Comparison of ENCODE assay signal across 9 cellular contexts in the genomic region with DNA sequence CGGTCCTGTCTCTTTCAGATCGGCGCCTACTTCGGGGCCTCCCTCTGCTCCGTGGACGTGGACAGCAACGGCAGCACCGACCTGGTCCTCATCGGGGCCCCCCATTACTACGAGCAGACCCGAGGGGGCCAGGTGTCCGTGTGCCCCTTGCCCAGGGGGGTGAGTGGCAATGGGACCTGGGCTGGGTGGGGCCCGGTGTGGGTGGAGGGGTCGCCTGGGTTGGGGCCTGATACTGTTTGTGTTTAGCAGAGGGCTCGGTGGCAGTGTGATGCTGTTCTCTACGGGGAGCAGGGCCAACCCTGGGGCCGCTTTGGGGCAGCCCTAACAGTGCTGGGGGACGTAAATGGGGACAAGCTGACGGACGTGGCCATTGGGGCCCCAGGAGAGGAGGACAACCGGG. TPM values are rescaled to one million over a fixed set of nuclear protein-coding genes. Genes with fewer than 3 reads are reported as not detected.
"Had no signal": no experiment of that assay in that cellular context is flagged by ENCODE, and none has a peak within 500 bp of the region (broad histone marks: within the 10 kb centered on the region; RNA-seq: fewer than 3 reads in every experiment).

No MANE protein-coding gene starts in this region.

- DNase-seq: GM23248, GOT3, H7, HFFc6, IMR-90 had no signal

- H3K4me1 ChIP-seq: HAP-1 had no signal

- H2AFZ ChIP-seq: GM23248 had no signal

- H3K4me3 Mint-ChIP-seq: HFFc6 had no signal

- ATAC-seq: HCT116, K562 had no signal

- H3K4me3 ChIP-seq: GM23248, HAP-1, K562 had no signal

- H3K27ac ChIP-seq: GM23248, HL-60 had no signal

- H3K9ac ChIP-seq: GM23248 had no signal

- H3K27ac Mint-ChIP-seq: HFFc6 had no signal

- FAIRE-seq: K562 had no signal

- H3K9me3 Mint-ChIP-seq: HFFc6 had no signal

- H3K9me3 ChIP-seq: HAP-1 had no signal

- H3K36me3 ChIP-seq: HAP-1 had no signal

RNA-seq across cellular contexts. Expression of gene ITGAM, which starts 37.7 kb away (rescaled TPM):
- total RNA-seq: GM23248, H7, HFFc6 had no signal
- polyA plus RNA-seq: GM23248, IMR-90 had no signal

RNA-seq across cellular contexts. Expression of gene ITGAX, which starts 57.5 kb away (rescaled TPM):
- total RNA-seq: GM23248, HFFc6 had no signal
- polyA plus RNA-seq: GM23248 had no signal
